Comparison of ENCODE assay signal across 8 cellular contexts in the genomic region with DNA sequence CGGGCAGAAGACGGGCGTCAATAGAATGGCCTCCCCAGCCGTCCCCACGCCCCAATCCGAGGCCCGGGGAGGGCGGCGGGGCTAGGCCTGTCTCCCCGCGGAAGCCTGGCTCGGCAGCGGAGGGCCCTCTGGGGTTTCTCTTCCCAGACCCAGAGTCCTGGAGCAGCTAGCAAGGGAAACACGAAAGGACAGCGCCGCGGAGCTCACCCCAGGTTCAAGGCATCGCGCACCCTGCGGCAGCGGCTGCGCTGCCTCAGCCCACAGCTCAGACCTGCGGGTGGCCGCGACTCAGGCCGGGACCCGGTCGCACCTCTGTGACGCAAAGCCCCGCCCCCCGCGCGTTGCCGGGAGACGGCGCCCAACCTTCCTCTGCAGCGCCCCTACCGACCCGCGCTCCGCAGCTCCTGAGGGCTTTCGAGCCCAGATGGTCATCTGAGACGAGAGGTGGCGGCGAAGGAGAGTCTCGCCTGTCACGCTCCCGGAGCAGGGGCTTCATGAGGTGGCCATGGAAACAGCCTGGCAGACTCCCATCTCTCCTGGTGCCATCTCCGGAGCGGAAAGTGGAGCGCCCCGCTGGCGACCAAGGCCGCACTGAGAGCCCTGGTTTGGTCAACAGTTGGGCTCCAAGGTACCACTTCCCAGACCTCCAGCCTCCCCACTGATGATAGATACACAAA. TPM values are rescaled to one million over a fixed set of nuclear protein-coding genes. Genes with fewer than 3 reads are reported as not detected.
A peak's percentile ranks its signal among the peaks of the same experiment; 100 is the strongest.
DNase-seq lines count a peak whose midpoint lies in the region; ATAC-seq and TF ChIP-seq lines count a peak whose summit lies in the region.

A gene with protein sequence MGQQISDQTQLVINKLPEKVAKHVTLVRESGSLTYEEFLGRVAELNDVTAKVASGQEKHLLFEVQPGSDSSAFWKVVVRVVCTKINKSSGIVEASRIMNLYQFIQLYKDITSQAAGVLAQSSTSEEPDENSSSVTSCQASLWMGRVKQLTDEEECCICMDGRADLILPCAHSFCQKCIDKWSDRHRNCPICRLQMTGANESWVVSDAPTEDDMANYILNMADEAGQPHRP (minus strand): TSS at position 273 of the 677 bp plus-strand sequence. CDS start 7,029 bp downstream, outside the sequence.

- peak; percentile 69 for TF ChIP-seq CTCF in AG10803 (conservative IDR thresholded peaks at IDR 0.05; ENCODE audit: low read length)
- TF ChIP-seq CTCF in kidney epithelial cell (IDR thresholded peaks at IDR 0.05; ENCODE audit: insufficient read depth, low read length, poor library complexity, severe bottlenecking) = peak; percentile 85

- peak; percentile 87 for DNase-seq in AG10803 (ENCODE audit: low read depth)
- DNase-seq in NCI-H345 (lab: John Stamatoyannopoulos, UW) = peak; percentile 96
- peak; percentile 92 for DNase-seq in activated CD4-positive, alpha-beta T cell treated with anti-CD3 and anti-CD28 coated beads for 1 hour
- DNase-seq in cerebellum (ENCODE audit: low spot score) = peak; percentile 94
- DNase-seq in kidney epithelial cell (ENCODE audit: low read depth) = peak; percentile 60
- peak; percentile 82 to 97 for DNase-seq in stimulated activated CD4-positive, alpha-beta T cell treated with anti-CD3 and anti-CD28 coated beads, Interleukin-1b, Interleukin-23, amount 100 ng/mL, for 1 hour (ENCODE audit: low read depth in 2 of 2)

- no peaks in the 10 kb centered on the region for H3K27me3 ChIP-seq in kidney epithelial cell (ENCODE audit: control insufficient read depth, insufficient read depth, low read length)

- H3K4me3 ChIP-seq in AG10803 (ENCODE audit: low read length) = peak within 1 kb of the TSS; percentile 80
- H3K4me3 ChIP-seq in kidney epithelial cell (ENCODE audit: low read depth, low read length) = peak within 1 kb of the TSS; percentile 67

- ATAC-seq in GM19023 (IDR thresholded peaks at IDR 0.05; ENCODE audit: unreplicated experiment) = peak; percentile 98
- ATAC-seq in HG03280 (IDR thresholded peaks at IDR 0.05; ENCODE audit: unreplicated experiment) = peak; percentile 98

- no peaks in the 10 kb centered on the region for H3K36me3 ChIP-seq in kidney epithelial cell (ENCODE audit: control insufficient read depth, insufficient read depth, low read length)

RNA-seq across cellular contexts. Expression of the gene that starts here (rescaled TPM):
- total RNA-seq in cerebellum = 50.4 TPM
- total RNA-seq in kidney epithelial cell = 21.9 and 26.0 TPM in 2 replicates

Comparison
In these comparisons a context has a peak if more than half of its experiments do, and no peak if none do; other contexts are left out.
1. Peak in every context shown above with its lines: DNase-seq, ATAC-seq and H3K4me3 ChIP-seq.